35 cellular contexts compared by ENCODE assay signal in genomic region chr16:1596516-1596915, GRCh38.
"Had no signal": no experiment of that assay in that cellular context is flagged by ENCODE, and none has a peak within 500 bp of the region (broad histone marks: within the 10 kb centered on the region; RNA-seq: fewer than 3 reads in every experiment).

No MANE protein-coding gene starts in this region.

- H3K4me1 Mint-ChIP-seq: activated B cell treated with CpG ODN at 0.5 μM for 24 hours; activated CD4-positive, alpha-beta T cell treated with anti-CD3 and anti-CD28 coated beads, Interleukin-2, amount 10 ng/mL, durations not matched to agents 24 days and 14 days; activated naive CD4-positive, alpha-beta T cell treated with anti-CD3 and anti-CD28 coated beads, Interleukin-2, amount 10 ng/mL, durations not matched to agents 7 days and 5 days; activated naive CD4-positive, alpha-beta T cell treated with anti-CD3 and anti-CD28 coated beads, Interleukin-2, amount 50 U/mL, for 24 hours; activated naive CD8-positive, alpha-beta T cell treated with anti-CD3 and anti-CD28 coated beads, Interleukin-2, amount 10 ng/mL, durations not matched to agents 7 days and 5 days; activated naive CD8-positive, alpha-beta T cell treated with anti-CD3 and anti-CD28 coated beads, Interleukin-2, amount 50 U/mL, for 24 hours; brain; central memory CD8-positive, alpha-beta T cell had no signal

- H3K27me3 ChIP-seq: ascending aorta, cardiac muscle cell had no signal

- H3K27ac Mint-ChIP-seq: activated B cell treated with CpG ODN at 0.5 μM for 24 hours; activated CD4-positive, alpha-beta memory T cell treated with anti-CD3 and anti-CD28 coated beads for 36 hours; activated CD4-positive, alpha-beta T cell treated with anti-CD3 and anti-CD28 coated beads, Interleukin-2, amount 10 ng/mL, durations not matched to agents 24 days and 14 days; activated CD8-positive, alpha-beta T cell treated with anti-CD3 and anti-CD28 coated beads for 36 hours; activated naive CD4-positive, alpha-beta T cell treated with anti-CD3 and anti-CD28 coated beads, Interleukin-2, amount 10 ng/mL, durations not matched to agents 7 days and 5 days; activated naive CD4-positive, alpha-beta T cell treated with anti-CD3 and anti-CD28 coated beads, Interleukin-2, amount 50 U/mL, for 24 hours; activated naive CD8-positive, alpha-beta T cell; activated naive CD8-positive, alpha-beta T cell treated with anti-CD3 and anti-CD28 coated beads, Interleukin-2, amount 10 ng/mL, durations not matched to agents 7 days and 5 days; activated naive CD8-positive, alpha-beta T cell treated with anti-CD3 and anti-CD28 coated beads, Interleukin-2, amount 50 U/mL, for 24 hours; activated T-helper 2 cell treated with anti-CD3 and anti-CD28 coated beads, Interferon-gamma antibody, Interleukin-2, Interleukin-4, amounts not matched to agents 10 μg/mL and 5 μg/mL and 100 μg/mL, durations not matched to agents 14 hours and 24 hours and 36 hours; brain; T-helper 1 cell treated with Interleukin-12 subunit alpha and Interleukin-12 subunit beta and Interleukin-4 antibody, amounts not matched to agents 30 μg/mL and 1 μg/mL, for 36 hours; T-helper 2 cell treated with Interferon-gamma antibody and Interleukin-4, amounts not matched to agents 5 μg/mL and 100 μg/mL, for 36 hours had no signal

- H3K4me3 Mint-ChIP-seq: activated B cell treated with CpG ODN at 0.5 μM for 24 hours; activated CD4-positive, alpha-beta memory T cell treated with anti-CD3 and anti-CD28 coated beads for 36 hours; activated CD4-positive, alpha-beta T cell treated with anti-CD3 and anti-CD28 coated beads, Interleukin-2, amount 10 ng/mL, durations not matched to agents 24 days and 14 days; activated CD8-positive, alpha-beta T cell treated with anti-CD3 and anti-CD28 coated beads for 36 hours; activated naive CD4-positive, alpha-beta T cell treated with anti-CD3 and anti-CD28 coated beads, Interleukin-2, amount 10 ng/mL, durations not matched to agents 7 days and 5 days; activated naive CD4-positive, alpha-beta T cell treated with anti-CD3 and anti-CD28 coated beads, Interleukin-2, amount 50 U/mL, for 24 hours; activated naive CD8-positive, alpha-beta T cell; activated naive CD8-positive, alpha-beta T cell treated with anti-CD3 and anti-CD28 coated beads, Interleukin-2, amount 10 ng/mL, durations not matched to agents 7 days and 5 days; activated naive CD8-positive, alpha-beta T cell treated with anti-CD3 and anti-CD28 coated beads, Interleukin-2, amount 50 U/mL, for 24 hours; brain; central memory CD8-positive, alpha-beta T cell; T-helper 1 cell treated with Interleukin-12 subunit alpha and Interleukin-12 subunit beta and Interleukin-4 antibody, amounts not matched to agents 30 μg/mL and 1 μg/mL, for 36 hours; T-helper 2 cell treated with Interferon-gamma antibody and Interleukin-4, amounts not matched to agents 5 μg/mL and 100 μg/mL, for 36 hours had no signal

- DNase-seq: activated B cell treated with CpG ODN at 0.5 μM for 24 hours; activated CD4-positive, alpha-beta memory T cell treated with anti-CD3 and anti-CD28 coated beads for 36 hours; activated CD4-positive, alpha-beta T cell treated with anti-CD3 and anti-CD28 coated beads for 4 hours; activated CD4-positive, alpha-beta T cell treated with anti-CD3 and anti-CD28 coated beads, Interleukin-2, amount 10 ng/mL, durations not matched to agents 24 days and 14 days; activated CD4-positive, alpha-beta T cell treated with anti-CD3 and anti-CD28 coated beads, Interleukin-2, amount 50 U/mL, for 1 hour; activated CD4-positive, alpha-beta T cell treated with anti-CD3 and anti-CD28 coated beads, Interleukin-2, amount 50 U/mL, for 4 hours; activated CD4-positive, CD25-positive, alpha-beta regulatory T cell treated with anti-CD3 and anti-CD28 coated beads, Interleukin-2, amount 50 U/mL, for 72 hours; activated CD8-positive, alpha-beta memory T cell treated with anti-CD3 and anti-CD28 coated beads, Interleukin-2, amount 50 U/mL, for 4 hours; activated CD8-positive, alpha-beta T cell treated with anti-CD3 and anti-CD28 coated beads for 36 hours; activated effector memory CD4-positive, alpha-beta T cell treated with Interleukin-2 at 50 U/mL for 16 hours; activated gamma-delta T cell; activated naive CD4-positive, alpha-beta T cell treated with anti-CD3 and anti-CD28 coated beads, Interleukin-2, amount 10 ng/mL, durations not matched to agents 7 days and 5 days; activated naive CD4-positive, alpha-beta T cell treated with Interleukin-2 at 50 U/mL for 16 hours; activated naive CD8-positive, alpha-beta T cell treated with anti-CD3 and anti-CD28 coated beads, Interleukin-2, amount 10 ng/mL, durations not matched to agents 7 days and 5 days; activated naive CD8-positive, alpha-beta T cell treated with anti-CD3 and anti-CD28 coated beads, Interleukin-2, amount 50 U/mL, for 24 hours; activated T-cell treated with anti-CD3 and anti-CD28 coated beads for 4 hours; activated T-cell treated with anti-CD3 and anti-CD28 coated beads, Interleukin-2, amount 50 U/mL, for 1 hour; activated T-cell treated with anti-CD3 and anti-CD28 coated beads, Interleukin-2, amount 50 U/mL, for 48 hours; amygdala; anterior cingulate cortex; caudate nucleus; cerebellar nuclear complex; T-helper 1 cell; T-helper 2 cell; T-helper 9 cell had no signal

- H3K36me3 ChIP-seq: cardiac muscle cell had no signal

- H3K9me3 Mint-ChIP-seq: activated B cell treated with CpG ODN at 0.5 μM for 24 hours; activated CD4-positive, alpha-beta memory T cell treated with anti-CD3 and anti-CD28 coated beads for 36 hours; activated CD4-positive, alpha-beta T cell treated with anti-CD3 and anti-CD28 coated beads, Interleukin-2, amount 10 ng/mL, durations not matched to agents 24 days and 14 days; activated CD8-positive, alpha-beta T cell treated with anti-CD3 and anti-CD28 coated beads for 36 hours; activated naive CD4-positive, alpha-beta T cell treated with anti-CD3 and anti-CD28 coated beads, Interleukin-2, amount 10 ng/mL, durations not matched to agents 7 days and 5 days; activated naive CD4-positive, alpha-beta T cell treated with anti-CD3 and anti-CD28 coated beads, Interleukin-2, amount 50 U/mL, for 24 hours; activated naive CD8-positive, alpha-beta T cell treated with anti-CD3 and anti-CD28 coated beads, Interleukin-2, amount 10 ng/mL, durations not matched to agents 7 days and 5 days; activated naive CD8-positive, alpha-beta T cell treated with anti-CD3 and anti-CD28 coated beads, Interleukin-2, amount 50 U/mL, for 24 hours; activated T-helper 2 cell treated with anti-CD3 and anti-CD28 coated beads, Interferon-gamma antibody, Interleukin-2, Interleukin-4, amounts not matched to agents 10 μg/mL and 5 μg/mL and 100 μg/mL, durations not matched to agents 14 hours and 24 hours and 36 hours; central memory CD8-positive, alpha-beta T cell; T-helper 1 cell treated with Interleukin-12 subunit alpha and Interleukin-12 subunit beta and Interleukin-4 antibody, amounts not matched to agents 30 μg/mL and 1 μg/mL, for 36 hours; T-helper 2 cell treated with Interferon-gamma antibody and Interleukin-4, amounts not matched to agents 5 μg/mL and 100 μg/mL, for 36 hours had no signal

- ATAC-seq: activated CD8-positive, alpha-beta T cell treated with anti-CD3 and anti-CD28 coated beads for 36 hours; activated naive CD8-positive, alpha-beta T cell treated with anti-CD3 and anti-CD28 coated beads, Interleukin-2, amount 50 U/mL, for 24 hours had no signal

- H3K4me1 ChIP-seq: ascending aorta had no signal

- H3K27ac ChIP-seq: ascending aorta, cardiac muscle cell, VCaP had no signal

- H3K36me3 Mint-ChIP-seq: activated naive CD8-positive, alpha-beta T cell treated with anti-CD3 and anti-CD28 coated beads, Interleukin-2, amount 10 ng/mL, durations not matched to agents 7 days and 5 days had no signal

- H3K4me3 ChIP-seq: ascending aorta, cardiac muscle cell had no signal

- H3K27me3 Mint-ChIP-seq: activated B cell treated with CpG ODN at 0.5 μM for 24 hours; activated CD4-positive, alpha-beta memory T cell treated with anti-CD3 and anti-CD28 coated beads for 36 hours; activated CD4-positive, alpha-beta T cell treated with anti-CD3 and anti-CD28 coated beads, Interleukin-2, amount 10 ng/mL, durations not matched to agents 24 days and 14 days; activated CD8-positive, alpha-beta T cell treated with anti-CD3 and anti-CD28 coated beads for 36 hours; activated naive CD4-positive, alpha-beta T cell treated with anti-CD3 and anti-CD28 coated beads, Interleukin-2, amount 10 ng/mL, durations not matched to agents 7 days and 5 days; activated naive CD4-positive, alpha-beta T cell treated with anti-CD3 and anti-CD28 coated beads, Interleukin-2, amount 50 U/mL, for 24 hours; activated naive CD8-positive, alpha-beta T cell; activated naive CD8-positive, alpha-beta T cell treated with anti-CD3 and anti-CD28 coated beads, Interleukin-2, amount 10 ng/mL, durations not matched to agents 7 days and 5 days; activated naive CD8-positive, alpha-beta T cell treated with anti-CD3 and anti-CD28 coated beads, Interleukin-2, amount 50 U/mL, for 24 hours; brain; central memory CD8-positive, alpha-beta T cell had no signal

- H3K9me3 ChIP-seq: ascending aorta had no signal
